ENCODE assay signal across 17 cellular contexts in the genomic region with DNA sequence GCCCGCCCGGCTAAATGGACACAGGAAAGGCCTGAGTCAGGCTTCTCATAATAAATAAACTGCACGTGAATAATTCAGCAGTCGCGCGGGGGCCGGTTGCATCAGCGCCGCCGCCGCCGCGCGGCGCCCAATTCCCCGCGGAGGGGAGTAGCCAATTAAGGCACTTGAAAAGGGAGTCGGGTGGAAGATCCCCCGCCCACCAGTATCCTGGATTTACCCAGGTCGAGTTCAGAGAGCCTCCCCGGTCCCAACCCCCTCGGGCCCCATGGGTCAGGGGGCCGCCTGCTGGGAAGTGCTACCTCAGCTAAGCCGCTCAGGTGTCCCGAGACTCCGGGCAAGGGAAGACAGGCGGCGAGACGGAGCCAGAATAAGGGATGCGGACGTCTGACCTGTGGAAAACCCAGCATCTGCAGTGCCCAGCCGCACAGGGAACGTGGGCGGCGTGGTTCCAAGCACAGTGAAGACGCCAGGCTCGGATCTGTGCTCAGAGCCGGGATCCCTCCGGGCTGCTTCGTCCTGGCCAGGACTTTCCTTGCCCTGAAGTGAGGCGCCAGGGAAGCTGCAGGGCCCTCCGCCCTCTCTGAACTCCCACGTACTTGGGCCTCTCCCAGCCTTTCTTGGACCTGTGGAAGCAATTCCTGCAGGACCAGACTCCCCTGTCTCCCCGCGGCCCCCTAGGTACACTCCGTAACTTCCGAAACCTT. TPM values are rescaled to one million over a fixed set of nuclear protein-coding genes. Genes with fewer than 3 reads are reported as not detected.
DNase-seq lines count a peak whose midpoint lies in the region; ATAC-seq and TF ChIP-seq lines count a peak whose summit lies in the region.
"Had no signal": no experiment of that assay in that cellular context is flagged by ENCODE, and none has a peak within 500 bp of the region (broad histone marks: within the 10 kb centered on the region; RNA-seq: fewer than 3 reads in every experiment).

No MANE protein-coding gene starts in this region.

- H3K27me3 Mint-ChIP-seq in activated naive CD4-positive, alpha-beta T cell treated with anti-CD3 and anti-CD28 coated beads, Interleukin-2, amount 50 U/mL, for 24 hours: peaks cover 69% of the 10 kb centered on the region
- peaks cover 74% of the 10 kb centered on the region for H3K27me3 Mint-ChIP-seq in activated T-helper 17 cell treated with anti-CD3 and anti-CD28 coated beads, Interleukin-2, amount 50 U/mL, for 72 hours
- H3K27me3 Mint-ChIP-seq in activated CD8-positive, alpha-beta memory T cell treated with anti-CD3 and anti-CD28 coated beads, Interleukin-2, amount 10 ng/mL, durations not matched to agents 7 days and 5 days: peaks cover 84% of the 10 kb centered on the region
- H3K27me3 Mint-ChIP-seq in MCF 10A (ENCODE audit: insufficient read depth, unreplicated experiment): peaks cover 11% of the 10 kb centered on the region

- peak overlapping the region; percentile 52 for H3K4me3 ChIP-seq in iPS-18a (ENCODE audit: low read length)
- peak overlapping the region; percentile 4 to 29 for H3K4me3 ChIP-seq in testis
- H3K4me3 ChIP-seq: SJCRH30 had no signal

- H3K4me3 Mint-ChIP-seq in activated naive CD4-positive, alpha-beta T cell treated with anti-CD3 and anti-CD28 coated beads, Interleukin-2, amount 50 U/mL, for 24 hours: peak overlapping the region; percentile 70
- H3K4me3 Mint-ChIP-seq in activated T-helper 17 cell treated with anti-CD3 and anti-CD28 coated beads, Interleukin-2, amount 50 U/mL, for 72 hours: peak overlapping the region; percentile 52
- no peak overlapping the region for H3K4me3 Mint-ChIP-seq in activated CD8-positive, alpha-beta memory T cell treated with anti-CD3 and anti-CD28 coated beads, Interleukin-2, amount 10 ng/mL, durations not matched to agents 7 days and 5 days
- H3K4me3 Mint-ChIP-seq in MCF 10A (ENCODE audit: unreplicated experiment): no peak overlapping the region

- H3K36me3 ChIP-seq in iPS-18a (ENCODE audit: control insufficient read depth, low read depth, low read length) (no peaks in the 10 kb centered on the region), testis (ENCODE audit: low read depth, missing control alignments) (no peaks in the 10 kb centered on the region)

- CTCF ChIA-PET in activated CD8-positive, alpha-beta memory T cell treated with anti-CD3 and anti-CD28 coated beads, Interleukin-2, amount 10 ng/mL, durations not matched to agents 7 days and 5 days (lab: Charles Lee): interaction anchor here (0.9 to 5.7 kb wide), 3 partner anchors 10 to 94 kb away, joined by 3 to 33 read pairs (median 4); no protein-coding TSS in a partner anchor
- CTCF ChIA-PET in MCF 10A (lab: Yijun Ruan, JAX): interaction anchor here (0.6 kb wide), 1 partner anchor 197 kb away, joined by 4 read pairs; no protein-coding TSS in a partner anchor

- intact Hi-C loops in testis (cut with DNase I; ENCODE audit: low total_unique reads) (no loop called here), MCF 10A (cut with micrococcal nuclease) (no loop called here)

- peaks cover 100% of the 10 kb centered on the region for H3K27me3 ChIP-seq in iPS-18a (ENCODE audit: control insufficient read depth, insufficient read depth, low read length)
- H3K27me3 ChIP-seq in testis: no peaks in the 10 kb centered on the region
- H3K27me3 ChIP-seq: SJCRH30 had no signal

- no TSS peak for BruUV-seq in MCF 10A (replicated peaks; lab: Mats Ljungman, UMichigan)

- H3K9ac ChIP-seq in iPS-18a (ENCODE audit: low read length): no peak overlapping the region

- POLR2A ChIA-PET in MCF 10A (lab: Yijun Ruan, JAX): no interaction called here

- H3K4me1 ChIP-seq in iPS-18a (ENCODE audit: control insufficient read depth, low read depth, low read length): peaks cover 3% of the 10 kb centered on the region
- no peaks in the 10 kb centered on the region for H3K4me1 ChIP-seq in testis

- H3K9me3 Mint-ChIP-seq in activated naive CD4-positive, alpha-beta T cell treated with anti-CD3 and anti-CD28 coated beads, Interleukin-2, amount 50 U/mL, for 24 hours: no peaks in the 10 kb centered on the region
- H3K9me3 Mint-ChIP-seq in activated T-helper 17 cell treated with anti-CD3 and anti-CD28 coated beads, Interleukin-2, amount 50 U/mL, for 72 hours: no peaks in the 10 kb centered on the region
- H3K9me3 Mint-ChIP-seq in activated CD8-positive, alpha-beta memory T cell treated with anti-CD3 and anti-CD28 coated beads, Interleukin-2, amount 10 ng/mL, durations not matched to agents 7 days and 5 days (ENCODE audit: low read depth): no peaks in the 10 kb centered on the region
- no peaks in the 10 kb centered on the region for H3K9me3 Mint-ChIP-seq in MCF 10A (ENCODE audit: unreplicated experiment)
- H3K9me3 Mint-ChIP-seq: dendritic cell treated with granulocyte-macrophage colony-stimulating factor and Interleukin-4, amounts not matched to agents 40 ng/mL and 50 ng/mL, for 4 days had no signal

- H3K36me3 Mint-ChIP-seq in activated naive CD4-positive, alpha-beta T cell treated with anti-CD3 and anti-CD28 coated beads, Interleukin-2, amount 50 U/mL, for 24 hours: no peaks in the 10 kb centered on the region
- no peaks in the 10 kb centered on the region for H3K36me3 Mint-ChIP-seq in activated T-helper 17 cell treated with anti-CD3 and anti-CD28 coated beads, Interleukin-2, amount 50 U/mL, for 72 hours (ENCODE audit: low read depth)
- no peaks in the 10 kb centered on the region for H3K36me3 Mint-ChIP-seq in activated CD8-positive, alpha-beta memory T cell treated with anti-CD3 and anti-CD28 coated beads, Interleukin-2, amount 10 ng/mL, durations not matched to agents 7 days and 5 days
- H3K36me3 Mint-ChIP-seq in MCF 10A (ENCODE audit: insufficient read depth, unreplicated experiment): no peaks in the 10 kb centered on the region

- no peak overlapping the region for H3K27ac ChIP-seq in iPS-18a (ENCODE audit: low read length)
- H3K27ac ChIP-seq in testis: no peak overlapping the region
- H3K27ac ChIP-seq: SJCRH30 had no signal

- no peak for ATAC-seq in activated T-helper 17 cell treated with anti-CD3 and anti-CD28 coated beads, Interleukin-2, amount 50 U/mL, for 72 hours (replicated peaks)
- no peak for ATAC-seq in activated CD8-positive, alpha-beta memory T cell treated with anti-CD3 and anti-CD28 coated beads, Interleukin-2, amount 10 ng/mL, durations not matched to agents 7 days and 5 days
- ATAC-seq: activated CD4-positive, CD25-positive, alpha-beta regulatory T cell treated with anti-CD3 and anti-CD28 coated beads, Interleukin-2, amount 50 U/mL, for 24 hours had no signal

- TF ChIP-seq POLR2A in testis (IDR thresholded peaks at IDR 0.05): no peak

- H3K27ac Mint-ChIP-seq in activated naive CD4-positive, alpha-beta T cell treated with anti-CD3 and anti-CD28 coated beads, Interleukin-2, amount 50 U/mL, for 24 hours: no peak overlapping the region
- no peak overlapping the region for H3K27ac Mint-ChIP-seq in activated T-helper 17 cell treated with anti-CD3 and anti-CD28 coated beads, Interleukin-2, amount 50 U/mL, for 72 hours
- H3K27ac Mint-ChIP-seq in activated CD8-positive, alpha-beta memory T cell treated with anti-CD3 and anti-CD28 coated beads, Interleukin-2, amount 10 ng/mL, durations not matched to agents 7 days and 5 days: no peak overlapping the region
- H3K27ac Mint-ChIP-seq in MCF 10A (ENCODE audit: low read depth, unreplicated experiment): no peak overlapping the region
- H3K27ac Mint-ChIP-seq: dendritic cell treated with granulocyte-macrophage colony-stimulating factor and Interleukin-4, amounts not matched to agents 40 ng/mL and 50 ng/mL, for 4 days had no signal

- TF ChIP-seq CTCF in testis (IDR thresholded peaks at IDR 0.05): no peak
- TF ChIP-seq CTCF in MCF 10A (IDR thresholded peaks at IDR 0.05; ENCODE audit: unreplicated experiment): no peak

- peaks cover 18% of the 10 kb centered on the region for H3K4me1 Mint-ChIP-seq in activated naive CD4-positive, alpha-beta T cell treated with anti-CD3 and anti-CD28 coated beads, Interleukin-2, amount 50 U/mL, for 24 hours
- peaks cover 11% of the 10 kb centered on the region for H3K4me1 Mint-ChIP-seq in activated T-helper 17 cell treated with anti-CD3 and anti-CD28 coated beads, Interleukin-2, amount 50 U/mL, for 72 hours
- peaks cover 8% of the 10 kb centered on the region for H3K4me1 Mint-ChIP-seq in activated CD8-positive, alpha-beta memory T cell treated with anti-CD3 and anti-CD28 coated beads, Interleukin-2, amount 10 ng/mL, durations not matched to agents 7 days and 5 days
- H3K4me1 Mint-ChIP-seq in MCF 10A (ENCODE audit: insufficient read depth, unreplicated experiment): no peaks in the 10 kb centered on the region

- WGBS in testis, 2 donors: 11 to 14% methylated on average over 31 to 47 of the region's 47 CpGs

- H3K9me3 ChIP-seq in iPS-18a (ENCODE audit: control insufficient read depth, low read depth, low read length): no peaks in the 10 kb centered on the region
- no peaks in the 10 kb centered on the region for H3K9me3 ChIP-seq in testis
- H3K9me3 ChIP-seq: SJCRH30 had no signal

- DNase-seq in activated naive CD4-positive, alpha-beta T cell (lab: John Stamatoyannopoulos, UW): no peak
- DNase-seq in testis: no peak
- DNase-seq in DMS79 (lab: John Stamatoyannopoulos, UW): no peak
- no peak for DNase-seq in activated CD8-positive, alpha-beta memory T cell treated with anti-CD3 and anti-CD28 coated beads, Interleukin-2, amount 10 ng/mL, durations not matched to agents 7 days and 5 days
- DNase-seq in MCF 10A (ENCODE audit: unreplicated experiment): no peak
- DNase-seq: NCI-H1417 treated with DMSO at 0.1 percent for 48 hours; NCI-H774; SJCRH30; stimulated activated CD4-positive, alpha-beta T cell treated with anti-CD3 and anti-CD28 coated beads, Interleukin-4, amount 100 ng/mL, for 4 hours; substantia nigra had no signal

RNA-seq across cellular contexts. Expression of a gene that starts 7.3 kb away (rescaled TPM):
- not detected for total RNA-seq in activated T-helper 17 cell treated with anti-CD3 and anti-CD28 coated beads, Interleukin-2, amount 50 U/mL, for 72 hours
- total RNA-seq in testis (under 1 TPM in 1 of 2 donors, not detected in 1; 0.12 TPM), MCF 10A (2022) (not detected in 2 replicates)
- polyA plus RNA-seq in testis (ENCODE audit: insufficient read depth, low read depth, low replicate concordance): not detected
- total RNA-seq in activated CD8-positive, alpha-beta memory T cell treated with anti-CD3 and anti-CD28 coated beads, Interleukin-2, amount 10 ng/mL, durations not matched to agents 7 days and 5 days: not detected
- total RNA-seq: HT1080, pulmonary artery endothelial cell had no signal

Comparison
In these comparisons a context has a peak if more than half of its experiments do, and no peak if none do; other contexts are left out.
1. H3K4me3 Mint-ChIP-seq: peak in activated naive CD4-positive, alpha-beta T cell treated with anti-CD3 and anti-CD28 coated beads, Interleukin-2, amount 50 U/mL, for 24 hours (single experiment) and activated T-helper 17 cell treated with anti-CD3 and anti-CD28 coated beads, Interleukin-2, amount 50 U/mL, for 72 hours (single experiment); none in activated CD8-positive, alpha-beta memory T cell treated with anti-CD3 and anti-CD28 coated beads, Interleukin-2, amount 10 ng/mL, durations not matched to agents 7 days and 5 days (single experiment) and MCF 10A (single experiment).